ENCODE assay signal across 30 cellular contexts in genomic region chr2:181764095-181764963, GRCh38.
DNase-seq lines count a peak whose midpoint lies in the region; ATAC-seq and TF ChIP-seq lines count a peak whose summit lies in the region.
"Had no signal": no experiment of that assay in that cellular context is flagged by ENCODE, and none has a peak within 500 bp of the region (broad histone marks: within the 10 kb centered on the region; RNA-seq: fewer than 3 reads in every experiment).

No MANE protein-coding gene starts in this region.

- H3K4me3 ChIP-seq in HCT116 (replicated peaks in 1 of 2; ENCODE audit: low read depth in 1 of 2, low read length in 2 of 2), result no peak overlapping the region
- H3K4me3 ChIP-seq in body of pancreas, result no peak overlapping the region
- no peak overlapping the region for H3K4me3 ChIP-seq in osteoblast (ENCODE audit: insufficient read depth, low read length)
- H3K4me3 ChIP-seq: BLaER1, coronary artery, prostate gland had no signal

- intact Hi-C loops in HCT116 (cut with micrococcal nuclease), result no loop called here
- intact Hi-C loops in body of pancreas (cut with DNase I), result no loop called here

- TF ChIP-seq POLR2A in HCT116 (IDR thresholded peaks at IDR 0.05; ENCODE audit: borderline replicate concordance, extremely low read depth, insufficient read depth, insufficient read length) (no peak), body of pancreas (IDR thresholded peaks at IDR 0.05) (no peak)

- no peak for TF ChIP-seq RAD21 in HCT116 (IDR thresholded peaks at IDR 0.05; ENCODE audit: low read depth)

- H3K4me1 ChIP-seq in HCT116 (ENCODE audit: control insufficient read depth in 1 of 2, insufficient read depth in 2 of 2, low read length in 2 of 2) (peaks cover 20 to 32% of the 10 kb centered on the region in 2 experiments), body of pancreas (no peaks in the 10 kb centered on the region), osteoblast (ENCODE audit: insufficient read depth, low read length) (no peaks in the 10 kb centered on the region)
- H3K4me1 ChIP-seq: BLaER1, prostate gland had no signal

- no peak for DNase-seq in HCT116 (ENCODE audit: low read depth, low spot score)
- peak; percentile 32 for DNase-seq in SK-N-DZ (ENCODE audit: low spot score)
- no peak for DNase-seq in body of pancreas
- no peak for DNase-seq in osteoblast (ENCODE audit: insufficient read length, low spot score, missing footprints)
- DNase-seq in ureter (ENCODE audit: low spot score), result no peak
- DNase-seq in GM10266 (ENCODE audit: extremely low spot score), result no peak
- no peak for DNase-seq in AML-193 (lab: John Stamatoyannopoulos, UW)
- DNase-seq: activated CD4-positive, alpha-beta T cell treated with anti-CD3 and anti-CD28 coated beads, Interleukin-2, amount 50 U/mL, for 1 hour; activated effector memory CD4-positive, alpha-beta T cell treated with anti-CD3 and anti-CD28 coated beads, Interleukin-2, amount 50 U/mL, for 16 hours; activated naive CD8-positive, alpha-beta T cell treated with anti-CD3 and anti-CD28 coated beads, Interleukin-2, amount 10 ng/mL, durations not matched to agents 7 days and 5 days; activated T-cell treated with anti-CD3 and anti-CD28 coated beads, Interleukin-2, amount 50 U/mL, for 1 hour; aorta; COR-L47; DMS79 treated with DMSO at 0.1 percent for 48 hours; effector memory CD4-positive, alpha-beta T cell; GF-D8; glutamatergic neuron; KG1; MM.1S; NCI-H1105 treated with DMSO at 0.1 percent for 48 hours; NCI-H2029; NCI-H526 treated with DMSO at 0.1 percent for 48 hours; Right ventricle myocardium superior had no signal

- H3K36me3 ChIP-seq in HCT116 (ENCODE audit: control insufficient read depth in 1 of 2, insufficient read depth in 2 of 2, low read length in 2 of 2) (no peaks in the 10 kb centered on the region), body of pancreas (replicated peaks in 1 of 2; ENCODE audit: insufficient read depth in 1 of 2, low read depth in 2 of 2) (no peaks in the 10 kb centered on the region), osteoblast (ENCODE audit: insufficient read depth, low read length) (no peaks in the 10 kb centered on the region)
- H3K36me3 ChIP-seq: BLaER1, prostate gland had no signal

- ATAC-seq in HCT116 (peak; percentile 35), body of pancreas (peak; percentile 63)
- ATAC-seq: esophagus mucosa; left lobe of liver; stimulated activated effector memory CD8-positive, alpha-beta T cell treated with anti-CD3 and anti-CD28 coated beads, Interleukin-12 subunit alpha, Interleukin-12 subunit beta, amount 100 ng/mL, for 72 hours; WTC11 had no signal

- H3K79me2 ChIP-seq in HCT116 (ENCODE audit: insufficient read depth, low read length) (no peaks in the 10 kb centered on the region), osteoblast (ENCODE audit: insufficient read depth, low read length) (no peaks in the 10 kb centered on the region)

- 33 to 51% methylated on average over 4 of the region's 4 CpGs for WGBS in body of pancreas, 2 donors

- H2AFZ ChIP-seq in HCT116 (ENCODE audit: low read depth, low read length, poor library complexity, severe bottlenecking) (no peak overlapping the region), osteoblast (ENCODE audit: low read length) (peak overlapping the region; percentile 25)

- no TSS peak for BruUV-seq in HCT116 (replicated peaks; lab: Mats Ljungman, UMichigan)

- H3K9ac ChIP-seq in HCT116 (ENCODE audit: low read length), result no peak overlapping the region
- H3K9ac ChIP-seq: BLaER1 had no signal

- H4K20me1 ChIP-seq in HCT116 (ENCODE audit: insufficient read depth), result no peaks in the 10 kb centered on the region
- no peaks in the 10 kb centered on the region for H4K20me1 ChIP-seq in osteoblast (ENCODE audit: insufficient read depth, low read length)
- H4K20me1 ChIP-seq: BLaER1 had no signal

- H3K27me3 ChIP-seq in HCT116 (ENCODE audit: insufficient read depth, low read length) (no peaks in the 10 kb centered on the region), body of pancreas (no peaks in the 10 kb centered on the region), osteoblast (ENCODE audit: insufficient read depth, low read length) (no peaks in the 10 kb centered on the region)
- H3K27me3 ChIP-seq: BLaER1 had no signal

- no peak overlapping the region for H3K4me2 ChIP-seq in HCT116 (ENCODE audit: low read length)
- H3K4me2 ChIP-seq in osteoblast (ENCODE audit: insufficient read depth, low read length), result no peak overlapping the region
- H3K4me2 ChIP-seq: BLaER1 had no signal

- POLR2A ChIA-PET in HCT116 (lab: Charles Lee), result interaction anchor here (0.7 to 1.6 kb wide), 4 partner anchors 10 to 136 kb away, joined by 3 to 6 read pairs (median 4); no protein-coding TSS in a partner anchor

- H3K9me2 ChIP-seq in HCT116 (ENCODE audit: insufficient read depth), result no peaks in the 10 kb centered on the region

- TF ChIP-seq CTCF in HCT116 (IDR thresholded peaks at IDR 0.05 in 2 of 3, conservative IDR thresholded peaks at IDR 0.05 in 1 of 3; ENCODE audit: borderline replicate concordance in 1 of 3, insufficient read depth in 1 of 3, low read depth in 2 of 3, low read length in 2 of 3) (no peak), body of pancreas (IDR thresholded peaks at IDR 0.05) (no peak), osteoblast (IDR thresholded peaks at IDR 0.05; ENCODE audit: extremely low read depth, low read depth, low read length) (no peak), GM10266 (IDR thresholded peaks at IDR 0.05; ENCODE audit: control insufficient read depth, insufficient read depth, low read depth, missing control alignments) (no peak)

- CTCF ChIA-PET in HCT116 (lab: Charles Lee), result interaction anchor here (0.8 kb wide), 1 partner anchor 16 kb away, joined by 3 read pairs; no protein-coding TSS in a partner anchor

- H3K9me3 ChIP-seq in HCT116 (ENCODE audit: control insufficient read depth in 1 of 2, insufficient read depth in 1 of 2, low read depth in 1 of 2, low read length in 2 of 2), result no peaks in the 10 kb centered on the region
- no peaks in the 10 kb centered on the region for H3K9me3 ChIP-seq in body of pancreas
- no peaks in the 10 kb centered on the region for H3K9me3 ChIP-seq in osteoblast (ENCODE audit: low read depth, low read length)
- H3K9me3 ChIP-seq: BLaER1, prostate gland had no signal

- H3K27ac ChIP-seq in HCT116 (ENCODE audit: low read depth, low read length), result peak overlapping the region; percentile 41
- H3K27ac ChIP-seq in body of pancreas, result peak overlapping the region in 1 of 4 donors; percentile 2
- H3K27ac ChIP-seq in osteoblast (ENCODE audit: low read depth, low read length), result no peak overlapping the region
- H3K27ac ChIP-seq: BLaER1, coronary artery, prostate gland had no signal

- RAD21 ChIA-PET in HCT116 (lab: Charles Lee; ENCODE audit: low non-redundant PET in 1 of 2, low total read pairs in 2 of 2, uncharacterized antibody in 2 of 2, unreplicated experiment in 2 of 2), result no interaction called here

TF ChIP-seq in HCT116, 20 proteins besides CTCF, POLR2A, EP300 and RAD21:
- TF ChIP-seq SIN3A (IDR thresholded peaks at IDR 0.05; ENCODE audit: low read depth) (no peak), POLR2AphosphoS5 (IDR thresholded peaks at IDR 0.05; ENCODE audit: low read depth, low read length) (no peak), ZNF274 (IDR thresholded peaks at IDR 0.05; ENCODE audit: low read depth, low read length) (no peak), REST (IDR thresholded peaks at IDR 0.05; ENCODE audit: low read depth) (no peak), FOSL1 (IDR thresholded peaks at IDR 0.05; ENCODE audit: low read depth) (no peak), ATF3 (IDR thresholded peaks at IDR 0.05) (no peak), MAX (IDR thresholded peaks at IDR 0.05) (no peak), ELF1 (IDR thresholded peaks at IDR 0.05; ENCODE audit: borderline replicate concordance, low read depth) (no peak)
